17 cellular contexts compared by ENCODE assay signal in genomic region chr16:68640972-68641371, GRCh38. TPM values are rescaled to one million over a fixed set of nuclear protein-coding genes. Genes with fewer than 3 reads are reported as not detected.
A peak's percentile ranks its signal among the peaks of the same experiment; 100 is the strongest.
DNase-seq lines count a peak whose midpoint lies in the region; ATAC-seq and TF ChIP-seq lines count a peak whose summit lies in the region.
"Had no signal": no experiment of that assay in that cellular context is flagged by ENCODE, and none has a peak within 500 bp of the region (broad histone marks: within the 10 kb centered on the region; RNA-seq: fewer than 3 reads in every experiment).

No MANE protein-coding gene starts in this region.

- H2BK5ac ChIP-seq in trophoblast cell (ENCODE audit: low read depth, low read length, poor library complexity): peak overlapping the region; percentile 49

- no peak overlapping the region for H2BK120ac ChIP-seq in trophoblast cell (ENCODE audit: insufficient read depth, low read length, poor library complexity)

- peaks cover 28% of the 10 kb centered on the region for H3K4me1 Mint-ChIP-seq in GM23338

- no peak overlapping the region for H2AK5ac ChIP-seq in trophoblast cell (ENCODE audit: low read length)

- no peak for TF ChIP-seq POLR2A in suprapubic skin (IDR thresholded peaks at IDR 0.05)

- no peaks in the 10 kb centered on the region for H3K36me3 ChIP-seq in GM23338 (ENCODE audit: insufficient read depth)
- peaks cover 5% of the 10 kb centered on the region; the same call in 1 of the 2 replicates for H3K36me3 ChIP-seq in Panc1 (ENCODE audit: control insufficient read depth, insufficient read depth, low read length)
- no peaks in the 10 kb centered on the region for H3K36me3 ChIP-seq in trophoblast cell (ENCODE audit: control insufficient read depth in 1 of 2, insufficient read depth in 2 of 2, low read length in 2 of 2)
- no peaks in the 10 kb centered on the region for H3K36me3 ChIP-seq in OCI-LY7 (ENCODE audit: insufficient read depth, low read length)
- H3K36me3 ChIP-seq in suprapubic skin: no peaks in the 10 kb centered on the region
- H3K36me3 ChIP-seq: adrenal gland, sigmoid colon had no signal

- peaks cover 2% of the 10 kb centered on the region; the same call in 2 of the 3 replicates for H3K9me3 Mint-ChIP-seq in GM23338
- H3K9me3 Mint-ChIP-seq: activated B cell treated with CpG ODN at 0.5 μM for 24 hours; CD4-positive, alpha-beta memory T cell had no signal

- no peaks in the 10 kb centered on the region for H4K20me1 ChIP-seq in GM23338 (replicated peaks; ENCODE audit: insufficient read depth)
- no peaks in the 10 kb centered on the region for H4K20me1 ChIP-seq in OCI-LY7 (ENCODE audit: insufficient read depth, low read length)

- H3K27ac ChIP-seq in GM23338 (ENCODE audit: low read depth) (no peak overlapping the region), Panc1 (ENCODE audit: low read length) (peak overlapping the region; percentile 61; the same call in 1 of the 2 replicates), trophoblast cell (ENCODE audit: low read depth, low read length) (peak overlapping the region; percentile 45), OCI-LY7 (ENCODE audit: low read depth, low read length, poor library complexity, severe bottlenecking) (no peak overlapping the region), suprapubic skin (no peak overlapping the region)
- H3K27ac ChIP-seq: adrenal gland, sigmoid colon had no signal

- TF ChIP-seq EP300 in suprapubic skin (IDR thresholded peaks at IDR 0.05): no peak

- H3F3A ChIP-seq in GM23338 (replicated peaks; ENCODE audit: low read depth): peaks cover 12% of the 10 kb centered on the region; the same call in 1 of the 2 replicates

- H3K36me3 Mint-ChIP-seq in GM23338 (ENCODE audit: low read depth): no peaks in the 10 kb centered on the region; the same call in 2 of the 3 replicates
- H3K36me3 Mint-ChIP-seq: CD4-positive, alpha-beta memory T cell had no signal

- CTCF ChIA-PET in Panc1 (lab: Charles Lee) (no interaction called here), OCI-LY7 (lab: Charles Lee; ENCODE audit: unreplicated experiment) (interaction anchor here (0.7 kb wide), 1 partner anchor 499 kb away, joined by 3 read pairs; no protein-coding TSS in a partner anchor)

- no peak overlapping the region for H3K27ac Mint-ChIP-seq in GM23338
- H3K27ac Mint-ChIP-seq: activated B cell treated with CpG ODN at 0.5 μM for 24 hours had no signal

- POLR2A ChIA-PET in Panc1 (lab: Charles Lee): no interaction called here
- POLR2A ChIA-PET in OCI-LY7 (lab: Charles Lee): no interaction called here

- TF ChIP-seq CTCF in GM23338 (conservative IDR thresholded peaks at IDR 0.05; ENCODE audit: low read depth in 2 of 2) (no peak), Panc1 (IDR thresholded peaks at IDR 0.05) (no peak), OCI-LY7 (conservative IDR thresholded peaks at IDR 0.05; ENCODE audit: low read length) (no peak), suprapubic skin (IDR thresholded peaks at IDR 0.05) (no peak)

- H3K27me3 ChIP-seq in GM23338 (ENCODE audit: insufficient read depth) (peaks cover 15% of the 10 kb centered on the region), Panc1 (ENCODE audit: control insufficient read depth, insufficient read depth, low read length) (no peaks in the 10 kb centered on the region), trophoblast cell (ENCODE audit: insufficient read depth, low read length) (no peaks in the 10 kb centered on the region), suprapubic skin (peaks cover 32% of the 10 kb centered on the region)

- no peak for ATAC-seq in GM23338
- peak; percentile 63 for ATAC-seq in Panc1
- peak; percentile 50 for ATAC-seq in esophagus mucosa
- no peak for ATAC-seq in GM21723 (IDR thresholded peaks at IDR 0.05; ENCODE audit: unreplicated experiment)
- no peak for ATAC-seq in HG02588 (IDR thresholded peaks at IDR 0.05; ENCODE audit: unreplicated experiment)
- ATAC-seq: left colon had no signal

- H2AFZ ChIP-seq in GM23338: peak overlapping the region; percentile 95
- H2AFZ ChIP-seq in trophoblast cell (ENCODE audit: insufficient read depth, low read length, poor library complexity): no peak overlapping the region
- no peak overlapping the region for H2AFZ ChIP-seq in OCI-LY7 (ENCODE audit: low read length)

- H3K4ac ChIP-seq in trophoblast cell (ENCODE audit: low read depth, low read length): no peak overlapping the region

- H3K27me3 Mint-ChIP-seq in GM23338 (ENCODE audit: insufficient read depth, low read depth, poor library complexity): peaks cover 24% of the 10 kb centered on the region

- no peak overlapping the region for H3K4me3 Mint-ChIP-seq in GM23338
- H3K4me3 Mint-ChIP-seq: activated B cell treated with CpG ODN at 0.5 μM for 24 hours; CD4-positive, alpha-beta memory T cell had no signal

- DNase-seq in GM23338 (ENCODE audit: low spot score) (no peak), Panc1 (ENCODE audit: low read depth, low spot score) (no peak), trophoblast cell (no peak), OCI-LY7 (ENCODE audit: low spot score) (no peak), suprapubic skin (ENCODE audit: low spot score in 2 of 2) (no peak)
- DNase-seq: activated B cell treated with CpG ODN at 0.5 μM for 24 hours; activated CD8-positive, alpha-beta memory T cell treated with anti-CD3 and anti-CD28 coated beads, Interleukin-2, amount 50 U/mL, for 48 hours; adrenal gland; CD4-positive, alpha-beta memory T cell; glutamatergic neuron; left colon; NCI-H1930; sigmoid colon; substantia nigra had no signal

- H2BK12ac ChIP-seq in trophoblast cell (ENCODE audit: low read length): peak overlapping the region; percentile 12

- in situ Hi-C loops in Panc1 (cut with HindIII; ENCODE audit: low pct_unique_long_range_greater_than_20kb, low sequenced_read_pairs): no loop called here

- no peak overlapping the region for H4K8ac ChIP-seq in trophoblast cell (ENCODE audit: low read depth, low read length)

- no peak overlapping the region for H3K23ac ChIP-seq in trophoblast cell (ENCODE audit: low read length)

- H3K9me3 ChIP-seq in Panc1 (ENCODE audit: control insufficient read depth, insufficient read depth, low read depth, low read length) (no peaks in the 10 kb centered on the region), trophoblast cell (ENCODE audit: insufficient read depth, low read depth, low read length) (no peaks in the 10 kb centered on the region), OCI-LY7 (ENCODE audit: low read length) (no peaks in the 10 kb centered on the region), suprapubic skin (no peaks in the 10 kb centered on the region)
- H3K9me3 ChIP-seq: adrenal gland, sigmoid colon had no signal

- H3K4me3 ChIP-seq in GM23338 (no peak overlapping the region), Panc1 (ENCODE audit: low read depth in 2 of 2, low read length in 2 of 2) (no peak overlapping the region), trophoblast cell (ENCODE audit: low read depth, low read length) (no peak overlapping the region), OCI-LY7 (ENCODE audit: low read depth, low read length, poor library complexity, severe bottlenecking) (no peak overlapping the region), suprapubic skin (no peak overlapping the region)
- H3K4me3 ChIP-seq: adrenal gland, sigmoid colon had no signal

- H3K4me2 ChIP-seq in GM23338: no peak overlapping the region
- H3K4me2 ChIP-seq in trophoblast cell (ENCODE audit: low read length): no peak overlapping the region
- H3K4me2 ChIP-seq in OCI-LY7 (ENCODE audit: low read length): no peak overlapping the region

- H3K9ac ChIP-seq in trophoblast cell (ENCODE audit: low read length): no peak overlapping the region

- H4K12ac ChIP-seq in trophoblast cell (ENCODE audit: low read depth, low read length): no peak overlapping the region

- WGBS in trophoblast cell (ENCODE audit: extremely low coverage, insufficient coverage, insufficient read length): no CpG with 5 or more reads among the region's 3 CpGs
- WGBS in suprapubic skin: 51% methylated on average over 3 of the region's 3 CpGs

- H3K4me1 ChIP-seq in GM23338 (ENCODE audit: insufficient read depth): peaks cover 19% of the 10 kb centered on the region
- peaks cover 14% of the 10 kb centered on the region for H3K4me1 ChIP-seq in Panc1 (ENCODE audit: control insufficient read depth, insufficient read depth, low read length)
- peaks cover 17 to 34% of the 10 kb centered on the region in 2 experiments for H3K4me1 ChIP-seq in trophoblast cell (ENCODE audit: control insufficient read depth in 1 of 2, insufficient read depth in 2 of 2, low read length in 2 of 2)
- H3K4me1 ChIP-seq in OCI-LY7 (ENCODE audit: insufficient read depth, low read length, poor library complexity, severe bottlenecking): no peaks in the 10 kb centered on the region
- H3K4me1 ChIP-seq in suprapubic skin: peaks cover 20% of the 10 kb centered on the region

- H3K79me2 ChIP-seq in GM23338 (replicated peaks; ENCODE audit: insufficient read depth) (no peaks in the 10 kb centered on the region), trophoblast cell (ENCODE audit: control insufficient read depth, insufficient read depth, low read length, poor library complexity) (peaks cover 6% of the 10 kb centered on the region), OCI-LY7 (ENCODE audit: insufficient read depth, low read depth, low read length) (no peaks in the 10 kb centered on the region)

- BruUV-seq in Panc1 (replicated peaks; lab: Mats Ljungman, UMichigan) (no TSS peak), OCI-LY7 (replicated peaks; lab: Mats Ljungman, UMichigan) (no TSS peak)

- no peak overlapping the region for H3K18ac ChIP-seq in trophoblast cell (ENCODE audit: low read length)

- no peak overlapping the region for H4K91ac ChIP-seq in trophoblast cell (ENCODE audit: low read depth, low read length)

- no peaks in the 10 kb centered on the region for H3K9me2 ChIP-seq in GM23338 (ENCODE audit: insufficient read depth)
- H3K9me2 ChIP-seq in OCI-LY7 (ENCODE audit: insufficient read depth, low read length): no peaks in the 10 kb centered on the region

- no peak overlapping the region for H3K14ac ChIP-seq in trophoblast cell (ENCODE audit: low read length)

- H3K79me1 ChIP-seq in trophoblast cell (ENCODE audit: low read length): peaks cover 29% of the 10 kb centered on the region

- intact Hi-C loops in Panc1 (cut with micrococcal nuclease; ENCODE audit: unreplicated experiment): no loop called here
- intact Hi-C loops in OCI-LY7 (cut with micrococcal nuclease; ENCODE audit: unreplicated experiment): no loop called here

TF ChIP-seq in GM23338, 12 proteins besides CTCF, POLR2A, EP300 and RAD21 (continues in another document):
- TF ChIP-seq NANOG (IDR thresholded peaks at IDR 0.05; ENCODE audit: borderline replicate concordance) (no peak), ZNF114 (CRISPR knock-in tag; IDR thresholded peaks at IDR 0.05) (no peak), EZH2phosphoT487 (IDR thresholded peaks at IDR 0.05; ENCODE audit: unreplicated experiment) (no peak)

RNA-seq across cellular contexts. Expression of gene CDH3, which starts 4.1 kb away (rescaled TPM):
- 197 and 210 TPM in 2 replicates for total RNA-seq in GM23338 (2014; rRNA removed; shearing (Covaris generic))
- 73.6 and 78.0 TPM in 2 replicates for polyA plus RNA-seq in GM23338 (2016; fragmentation: Nextera tagmentation; extraction: Ambion mirVana)
- 16.7 TPM for total RNA-seq in Panc1 (2021; ENCODE audit: unreplicated experiment)
- 23.5 TPM for polyA plus RNA-seq in Panc1 (2012; ENCODE audit: insufficient read length)
- 94.1 TPM for total RNA-seq in esophagus mucosa
- polyA plus RNA-seq in trophoblast cell (2013): 306 and 323 TPM in 2 replicates
- 0.06 TPM in 1 of 2 replicates, not detected in the other for total RNA-seq in OCI-LY7 (2014; rRNA removed; shearing (Covaris generic))
- total RNA-seq in OCI-LY7 (2022): 0.46 TPM in 1 of 2 replicates, not detected in the other
- 10 to 100 TPM; 39.0 to 96.8 (median 70.1) TPM for total RNA-seq in suprapubic skin
- total RNA-seq: activated B cell treated with CpG ODN at 0.5 μM for 24 hours had no signal
- polyA plus RNA-seq: CD4-positive, alpha-beta memory T cell had no signal

Comparison
In these comparisons a context has a peak if more than half of its experiments do, and no peak if none do; other contexts are left out.
1. ATAC-seq: peak in Panc1 (single experiment) and esophagus mucosa (single experiment); none in GM23338 (single experiment), GM21723 (single experiment) and HG02588 (single experiment).
2. H3K27ac ChIP-seq: peak in Panc1 (single experiment) and trophoblast cell (single experiment); none in GM23338 (single experiment), OCI-LY7 (single experiment) and suprapubic skin (single experiment).
3. RNA of gene CDH3, which starts 4.1 kb away (total RNA-seq): 197 to 210 TPM in GM23338, 94.1 TPM in esophagus mucosa (single experiment), 39.0 to 96.8 TPM in suprapubic skin and 16.7 TPM in Panc1 (single experiment); 0.06 to 0.46 TPM in OCI-LY7; every median in the first group is over 10 times any median in the second.